ENCODE assay signal across 11 cellular contexts in the genomic region with DNA sequence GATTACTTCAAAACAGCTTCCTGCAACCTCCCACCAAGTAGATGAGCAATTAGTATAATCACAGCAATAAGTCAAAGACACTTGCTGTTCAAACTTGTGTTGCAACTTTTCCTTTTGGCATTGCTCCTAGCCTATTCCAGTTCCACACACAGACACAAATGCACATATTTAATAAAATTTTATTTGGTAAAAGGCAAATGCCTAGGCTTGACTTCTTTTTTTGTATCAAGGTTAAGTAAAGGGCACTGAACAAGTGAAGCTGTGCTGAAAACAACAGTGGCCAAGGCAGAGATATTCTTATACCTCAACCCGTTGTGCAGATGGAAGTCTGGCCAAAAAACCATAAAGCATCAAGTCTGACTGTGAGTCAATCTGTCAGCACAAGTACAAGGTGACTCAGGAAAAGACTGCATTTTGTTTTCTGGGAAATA.
A peak's percentile ranks its signal among the peaks of the same experiment; 100 is the strongest.
DNase-seq lines count a peak whose midpoint lies in the region; ATAC-seq and TF ChIP-seq lines count a peak whose summit lies in the region.
"Had no signal": no experiment of that assay in that cellular context is flagged by ENCODE, and none has a peak within 500 bp of the region (broad histone marks: within the 10 kb centered on the region; RNA-seq: fewer than 3 reads in every experiment).

No MANE protein-coding gene starts in this region.

- no peak overlapping the region for H3K27ac Mint-ChIP-seq in activated CD4-positive, alpha-beta T cell treated with anti-CD3 and anti-CD28 coated beads, Interleukin-2, amount 10 ng/mL, durations not matched to agents 24 days and 14 days

- DNase-seq in GM04504 (ENCODE audit: low read depth): peak; percentile 84
- peak; percentile 40 for DNase-seq in NOMO-1 treated with dmso at 0.1 percent for 144 hours (lab: John Stamatoyannopoulos, UW; ENCODE audit: unreplicated experiment)
- peak; percentile 67 for DNase-seq in epithelial cell of esophagus (ENCODE audit: low read depth)
- peak; percentile 57 for DNase-seq in renal cortical epithelial cell (ENCODE audit: low read depth)
- DNase-seq in activated CD4-positive, alpha-beta T cell treated with anti-CD3 and anti-CD28 coated beads, Interleukin-2, amount 10 ng/mL, durations not matched to agents 24 days and 14 days: no peak
- DNase-seq in NCI-H69 (lab: John Stamatoyannopoulos, UW): no peak
- DNase-seq: NCI-H1092, NCI-H2227 treated with DMSO at 0.1 percent for 48 hours, SHP77, stomach had no signal

- no peak for ATAC-seq in GM21447 (IDR thresholded peaks at IDR 0.05; ENCODE audit: unreplicated experiment)

- H3K4me3 Mint-ChIP-seq in activated CD4-positive, alpha-beta T cell treated with anti-CD3 and anti-CD28 coated beads, Interleukin-2, amount 10 ng/mL, durations not matched to agents 24 days and 14 days: no peak overlapping the region

- no peaks in the 10 kb centered on the region for H3K36me3 Mint-ChIP-seq in activated CD4-positive, alpha-beta T cell treated with anti-CD3 and anti-CD28 coated beads, Interleukin-2, amount 10 ng/mL, durations not matched to agents 24 days and 14 days (ENCODE audit: low read depth)

- peaks cover 2% of the 10 kb centered on the region for H3K27me3 Mint-ChIP-seq in activated CD4-positive, alpha-beta T cell treated with anti-CD3 and anti-CD28 coated beads, Interleukin-2, amount 10 ng/mL, durations not matched to agents 24 days and 14 days

- intact Hi-C loops in activated CD4-positive, alpha-beta T cell treated with anti-CD3 and anti-CD28 coated beads, Interleukin-2, amount 10 ng/mL, durations not matched to agents 24 days and 14 days (cut with micrococcal nuclease): no loop called here

- H3K4me3 ChIP-seq in epithelial cell of esophagus (ENCODE audit: low read length): no peak overlapping the region
- H3K4me3 ChIP-seq: stomach had no signal

- H3K9me3 Mint-ChIP-seq in activated CD4-positive, alpha-beta T cell treated with anti-CD3 and anti-CD28 coated beads, Interleukin-2, amount 10 ng/mL, durations not matched to agents 24 days and 14 days: no peaks in the 10 kb centered on the region

- no peaks in the 10 kb centered on the region for H3K4me1 Mint-ChIP-seq in activated CD4-positive, alpha-beta T cell treated with anti-CD3 and anti-CD28 coated beads, Interleukin-2, amount 10 ng/mL, durations not matched to agents 24 days and 14 days

- no peak for TF ChIP-seq CTCF in epithelial cell of esophagus (IDR thresholded peaks at IDR 0.05; ENCODE audit: insufficient read depth, low read depth, low read length, missing control alignments)

Comparison
In these comparisons a context has a peak if more than half of its experiments do, and no peak if none do; other contexts are left out.
1. DNase-seq: peak in GM04504 (single experiment), NOMO-1 treated with dmso at 0.1 percent for 144 hours (single experiment), epithelial cell of esophagus (single experiment) and renal cortical epithelial cell (single experiment); none in activated CD4-positive, alpha-beta T cell treated with anti-CD3 and anti-CD28 coated beads, Interleukin-2, amount 10 ng/mL, durations not matched to agents 24 days and 14 days (single experiment) and NCI-H69 (single experiment).